In the genomic region with DNA sequence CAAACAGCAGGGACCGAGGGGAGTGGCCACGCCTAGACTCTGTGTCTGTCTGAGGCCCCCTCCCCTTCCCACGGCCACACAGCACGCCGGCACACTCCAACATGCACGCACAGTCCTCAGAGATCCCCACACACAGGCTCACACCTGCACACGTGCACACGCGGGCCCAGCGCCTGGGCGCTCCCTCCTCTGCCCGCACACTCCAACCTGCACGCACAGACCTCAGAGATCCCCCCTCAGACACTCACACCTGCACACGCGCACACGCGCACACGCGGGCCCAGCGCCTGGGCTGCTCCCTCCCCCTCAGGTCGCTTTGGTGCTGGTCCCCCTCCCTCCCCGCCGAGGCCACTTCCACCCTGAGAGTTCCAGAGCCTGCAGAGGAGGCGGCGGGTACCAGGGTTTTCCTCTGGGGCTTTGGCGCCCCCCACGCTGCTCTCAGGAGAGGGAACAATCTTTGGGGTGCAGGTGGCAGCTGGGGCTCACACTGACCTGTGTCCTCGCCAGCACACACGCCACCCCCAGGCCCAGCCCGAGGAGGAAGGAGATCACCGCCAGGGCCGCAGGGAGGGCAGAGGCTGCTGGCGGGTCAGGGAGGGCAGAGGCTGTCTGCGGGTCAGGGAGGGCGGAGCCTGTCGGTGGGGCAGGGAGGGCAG, we compare ENCODE assay signal across 11 cellular contexts. TPM values are rescaled to one million over a fixed set of nuclear protein-coding genes. Genes with fewer than 3 reads are reported as not detected.
DNase-seq lines count a peak whose midpoint lies in the region; ATAC-seq, FAIRE-seq and TF ChIP-seq lines count a peak whose summit lies in the region.
"Had no signal": no experiment of that assay in that cellular context is flagged by ENCODE, and none has a peak within 500 bp of the region (broad histone marks: within the 10 kb centered on the region; RNA-seq: fewer than 3 reads in every experiment).

No MANE protein-coding gene starts in this region.

- H3K27me3 ChIP-seq in stomach = peaks cover 10 to 69% (median 36%) of the 10 kb centered on the region in 3 donors

- DNase-seq in activated T-cell treated with anti-CD3 and anti-CD28 coated beads, Interleukin-2, amount 50 U/mL, for 1 hour = peak; percentile 71
- DNase-seq in activated T-cell treated with anti-CD3 and anti-CD28 coated beads for 4 hours (no peak), left lobe of liver (ENCODE audit: low spot score) (no peak), stomach (no peak), NCI-H2081 (lab: John Stamatoyannopoulos, UW) (no peak), DMS114 treated with DMSO at 0.1 percent for 48 hours (lab: John Stamatoyannopoulos, UW; ENCODE audit: unreplicated experiment) (no peak), urothelium cell line (ENCODE audit: low spot score) (no peak)
- peak; percentile 53 for DNase-seq in activated naive CD4-positive, alpha-beta T cell treated with Interleukin-2 at 50 U/mL for 16 hours
- DNase-seq: NCI-H345 had no signal

- H3K4me3 ChIP-seq in stomach = peak overlapping the region; percentile 20 to 33 (median 28)

- no peak for TF ChIP-seq CTCF in stomach (IDR thresholded peaks at IDR 0.05)

- H3K36me3 ChIP-seq in stomach = no peaks in the 10 kb centered on the region

- peak overlapping the region in 2 of 5 donors; percentile 18 to 49 for H3K27ac ChIP-seq in stomach
- H3K27ac ChIP-seq: VCaP had no signal

- peaks cover 6 to 21% (median 13%) of the 10 kb centered on the region in 4 donors for H3K4me1 ChIP-seq in stomach

- intact Hi-C loops in stomach (cut with DNase I; ENCODE audit: low total_unique reads) = no loop called here

- TF ChIP-seq EP300 in stomach (IDR thresholded peaks at IDR 0.05) = no peak

- H3K9me3 ChIP-seq in stomach = no peaks in the 10 kb centered on the region

- no peak for FAIRE-seq in urothelium cell line (lab: Jason Lieb, UNC)
- FAIRE-seq: endometrium had no signal

- TF ChIP-seq POLR2A in stomach (IDR thresholded peaks at IDR 0.05) = no peak

- 17 to 28% (median 20%) methylated on average over 25 to 36 of the region's 36 CpGs for WGBS in stomach, 5 donors

- peak; percentile 69 for ATAC-seq in left lobe of liver

RNA-seq across cellular contexts. Expression of a gene that starts 1.6 kb away (rescaled TPM):
- 1.4 TPM for total RNA-seq in left lobe of liver
- 1 to 10 TPM in 2 of 5 donors, not detected in 3; 2.0 to 4.3 TPM for total RNA-seq in stomach
- 1 to 10 TPM; 2.1 to 8.6 (median 3.7) TPM for polyA plus RNA-seq in stomach

RNA-seq across cellular contexts. Expression of a gene that starts 17.7 kb away (rescaled TPM):
- 3.0 TPM for total RNA-seq in left lobe of liver
- total RNA-seq in stomach = 10 to 100 TPM in 2 of 5 donors, 1 to 10 TPM in 3; 1.8 to 48.8 (median 6.7) TPM
- polyA plus RNA-seq in stomach = 10 to 100 TPM in 2 of 3 donors, 1 to 10 TPM in 1; 9.3 to 23.1 (median 10.2) TPM

RNA-seq across cellular contexts. Expression of a gene that starts 42.3 kb away (rescaled TPM):
- total RNA-seq in left lobe of liver (49.6 TPM), stomach (100 to 1,000 TPM in 4 of 5 donors, 10 to 100 TPM in 1; 58.0 to 180 (median 140) TPM)
- 10 to 100 TPM; 55.9 to 66.7 (median 65.4) TPM for polyA plus RNA-seq in stomach

RNA-seq across cellular contexts. Expression of a gene that starts 43.2 kb away (rescaled TPM):
- not detected for total RNA-seq in left lobe of liver
- total RNA-seq in stomach = not detected
- not detected for polyA plus RNA-seq in stomach

RNA-seq across cellular contexts. Expression of a gene that starts 55.7 kb away (rescaled TPM):
- not detected for total RNA-seq in left lobe of liver
- total RNA-seq in stomach = not detected
- not detected for polyA plus RNA-seq in stomach

Comparison
In these comparisons a context has a peak if more than half of its experiments do, and no peak if none do; other contexts are left out.
1. DNase-seq: peak in activated T-cell treated with anti-CD3 and anti-CD28 coated beads, Interleukin-2, amount 50 U/mL, for 1 hour (single experiment) and activated naive CD4-positive, alpha-beta T cell treated with Interleukin-2 at 50 U/mL for 16 hours (single experiment); none in activated T-cell treated with anti-CD3 and anti-CD28 coated beads for 4 hours (single experiment), left lobe of liver (single experiment), stomach (single experiment), NCI-H2081 (0 of 2), DMS114 treated with DMSO at 0.1 percent for 48 hours (single experiment) and urothelium cell line (single experiment).